In the genomic region with DNA sequence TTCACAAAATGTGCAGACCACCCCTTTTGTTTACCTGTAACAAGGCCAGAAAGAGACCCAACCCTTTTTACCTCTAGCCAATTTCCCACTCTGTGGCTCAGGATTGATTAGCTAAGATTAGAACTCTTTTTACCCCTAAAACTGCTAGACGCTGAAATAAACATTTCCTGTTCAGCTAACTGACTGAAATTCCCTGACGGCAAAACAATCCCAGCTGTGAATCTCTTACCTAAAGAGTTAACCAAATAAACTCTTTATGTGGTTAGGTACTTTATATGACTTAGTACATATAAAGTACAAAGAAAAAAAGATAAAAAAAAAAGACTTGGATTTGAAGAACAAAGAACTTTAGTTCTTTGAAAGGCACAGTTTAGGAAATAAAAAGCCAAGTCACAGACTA, we compare ENCODE assay signal across 16 cellular contexts.
"Had no signal": no experiment of that assay in that cellular context is flagged by ENCODE, and none has a peak within 500 bp of the region (broad histone marks: within the 10 kb centered on the region; RNA-seq: fewer than 3 reads in every experiment).

No MANE protein-coding gene starts in this region.

- H3K4me3 ChIP-seq: dorsolateral prefrontal cortex, heart right ventricle, mucosa of descending colon, neural progenitor cell, ovary had no signal

- H3K36me3 Mint-ChIP-seq: natural killer cell treated with Interleukin-12 subunit alpha and Interleukin-12 subunit beta and Interleukin-15 and Interleukin-18, amount 100 ng/mL, for 72 hours; neural progenitor cell had no signal

- H3K9me3 ChIP-seq: heart right ventricle, mucosa of descending colon, ovary had no signal

- H3K27me3 Mint-ChIP-seq: natural killer cell treated with Interleukin-12 subunit alpha and Interleukin-12 subunit beta and Interleukin-15 and Interleukin-18, amount 100 ng/mL, for 72 hours; progenitor cell of endocrine pancreas had no signal

- H3K27ac ChIP-seq: dorsolateral prefrontal cortex, heart right ventricle, neural progenitor cell, ovary had no signal

- H3K36me3 ChIP-seq: heart right ventricle, neural progenitor cell, ovary had no signal

- H3K4me2 ChIP-seq: neural progenitor cell had no signal

- H3K27ac Mint-ChIP-seq: natural killer cell treated with Interleukin-12 subunit alpha and Interleukin-12 subunit beta and Interleukin-15 and Interleukin-18, amount 100 ng/mL, for 72 hours; neural progenitor cell; progenitor cell of endocrine pancreas had no signal

- DNase-seq: cortex of kidney; dorsolateral prefrontal cortex; effector CD8-positive, alpha-beta T cell; heart right ventricle; islet precursor cell; mucosa of descending colon; nucleus accumbens; ovary; right cardiac atrium; small intestine; stimulated activated CD4-positive, alpha-beta T cell treated with anti-CD3 and anti-CD28 coated beads, Interleukin-12 subunit alpha, Interleukin-12 subunit beta, amount 100 ng/mL, for 4 hours; stimulated activated naive CD4-positive, alpha-beta T cell treated with Interleukin-2 at 50 U/mL for 16 hours had no signal

- H3K9ac ChIP-seq: neural progenitor cell had no signal

- H3K4me3 Mint-ChIP-seq: natural killer cell treated with Interleukin-12 subunit alpha and Interleukin-12 subunit beta and Interleukin-15 and Interleukin-18, amount 100 ng/mL, for 72 hours; neural progenitor cell had no signal

- H3K4me1 ChIP-seq: heart right ventricle, neural progenitor cell had no signal

- H3K4me1 Mint-ChIP-seq: neural progenitor cell had no signal

- H3K27me3 ChIP-seq: dorsolateral prefrontal cortex, heart right ventricle, neural progenitor cell, ovary had no signal

- ATAC-seq: heart right ventricle; left lobe of liver; mucosa of descending colon; natural killer cell treated with Interleukin-12 subunit alpha and Interleukin-12 subunit beta and Interleukin-15 and Interleukin-18, amount 100 ng/mL, for 72 hours; right cardiac atrium had no signal

- H3K9me3 Mint-ChIP-seq: natural killer cell treated with Interleukin-12 subunit alpha and Interleukin-12 subunit beta and Interleukin-15 and Interleukin-18, amount 100 ng/mL, for 72 hours; neural progenitor cell had no signal
